In the genomic region with DNA sequence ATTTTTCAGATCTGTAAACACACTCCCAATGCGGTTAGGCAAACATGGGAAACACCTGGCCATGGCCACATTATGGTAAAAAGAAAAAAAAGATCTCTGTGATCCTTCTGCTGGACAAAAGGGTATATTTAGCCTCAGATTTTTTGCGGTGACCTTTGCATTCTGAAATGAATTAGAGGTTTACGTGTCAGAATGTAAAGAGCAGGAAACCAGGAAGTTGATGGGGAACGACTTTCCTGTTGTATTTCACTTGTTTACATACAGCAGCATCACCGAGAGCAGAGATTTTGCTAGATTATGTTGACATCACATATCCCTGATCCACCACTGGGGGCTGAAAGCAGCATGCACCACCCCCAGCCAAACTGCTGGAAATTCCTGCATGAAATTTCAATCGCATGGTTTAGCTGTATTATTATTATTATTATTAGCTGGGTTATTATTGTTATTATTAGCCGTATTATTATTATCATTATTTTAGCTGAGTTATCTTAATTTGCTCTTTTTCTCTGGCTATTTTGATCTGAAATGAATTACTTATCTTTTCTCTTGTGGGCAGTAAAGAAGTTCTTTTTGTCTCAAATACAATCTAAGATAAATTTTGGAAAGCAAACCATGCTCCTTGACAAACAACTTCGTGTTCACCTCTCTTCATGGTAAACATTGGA, we compare ENCODE assay signal across 1 cellular context.
TF ChIP-seq lines count a peak whose summit lies in the region.

No MANE protein-coding gene starts in this region.

TF ChIP-seq in HepG2, 621 proteins besides CTCF, POLR2A, EP300 and RAD21 (continued from another document):
- TF ChIP-seq, protein P1, sequence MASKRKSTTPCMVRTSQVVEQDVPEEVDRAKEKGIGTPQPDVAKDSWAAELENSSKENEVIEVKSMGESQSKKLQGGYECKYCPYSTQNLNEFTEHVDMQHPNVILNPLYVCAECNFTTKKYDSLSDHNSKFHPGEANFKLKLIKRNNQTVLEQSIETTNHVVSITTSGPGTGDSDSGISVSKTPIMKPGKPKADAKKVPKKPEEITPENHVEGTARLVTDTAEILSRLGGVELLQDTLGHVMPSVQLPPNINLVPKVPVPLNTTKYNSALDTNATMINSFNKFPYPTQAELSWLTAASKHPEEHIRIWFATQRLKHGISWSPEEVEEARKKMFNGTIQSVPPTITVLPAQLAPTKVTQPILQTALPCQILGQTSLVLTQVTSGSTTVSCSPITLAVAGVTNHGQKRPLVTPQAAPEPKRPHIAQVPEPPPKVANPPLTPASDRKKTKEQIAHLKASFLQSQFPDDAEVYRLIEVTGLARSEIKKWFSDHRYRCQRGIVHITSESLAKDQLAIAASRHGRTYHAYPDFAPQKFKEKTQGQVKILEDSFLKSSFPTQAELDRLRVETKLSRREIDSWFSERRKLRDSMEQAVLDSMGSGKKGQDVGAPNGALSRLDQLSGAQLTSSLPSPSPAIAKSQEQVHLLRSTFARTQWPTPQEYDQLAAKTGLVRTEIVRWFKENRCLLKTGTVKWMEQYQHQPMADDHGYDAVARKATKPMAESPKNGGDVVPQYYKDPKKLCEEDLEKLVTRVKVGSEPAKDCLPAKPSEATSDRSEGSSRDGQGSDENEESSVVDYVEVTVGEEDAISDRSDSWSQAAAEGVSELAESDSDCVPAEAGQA (IDR thresholded peaks at IDR 0.05; ENCODE audit: low read depth): 0 out of 2 replicates have a peak, but pooled peaks have one; percentile 16
- TF ChIP-seq, protein P1 (CRISPR knock-in tag; IDR thresholded peaks at IDR 0.05; ENCODE audit: borderline replicate concordance): no peak
- TF ChIP-seq, protein P2, sequence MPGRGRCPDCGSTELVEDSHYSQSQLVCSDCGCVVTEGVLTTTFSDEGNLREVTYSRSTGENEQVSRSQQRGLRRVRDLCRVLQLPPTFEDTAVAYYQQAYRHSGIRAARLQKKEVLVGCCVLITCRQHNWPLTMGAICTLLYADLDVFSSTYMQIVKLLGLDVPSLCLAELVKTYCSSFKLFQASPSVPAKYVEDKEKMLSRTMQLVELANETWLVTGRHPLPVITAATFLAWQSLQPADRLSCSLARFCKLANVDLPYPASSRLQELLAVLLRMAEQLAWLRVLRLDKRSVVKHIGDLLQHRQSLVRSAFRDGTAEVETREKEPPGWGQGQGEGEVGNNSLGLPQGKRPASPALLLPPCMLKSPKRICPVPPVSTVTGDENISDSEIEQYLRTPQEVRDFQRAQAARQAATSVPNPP (CRISPR knock-in tag; IDR thresholded peaks at IDR 0.05): no peak
- TF ChIP-seq RARA (CRISPR knock-in tag; IDR thresholded peaks at IDR 0.05) (peak; percentile 80), RELA (CRISPR knock-in tag; IDR thresholded peaks at IDR 0.05) (peak; percentile 62; the same call in 1 of the 2 replicates), ZNF207 (IDR thresholded peaks at IDR 0.05; ENCODE audit: borderline replicate concordance) (no peak), PHF21A (CRISPR knock-in tag; IDR thresholded peaks at IDR 0.05) (peak; percentile 62), ZNF17 (CRISPR knock-in tag; IDR thresholded peaks at IDR 0.05) (no peak), TBX3 (IDR thresholded peaks at IDR 0.05; ENCODE audit: borderline replicate concordance) (peak; percentile 57; the same call in 1 of the 2 replicates), SMC3 (IDR thresholded peaks at IDR 0.05; ENCODE audit: low read length) (peak; percentile 50; the same call in 1 of the 2 replicates), PHF20 (CRISPR knock-in tag; IDR thresholded peaks at IDR 0.05) (no peak), TP53 (CRISPR knock-in tag; conservative IDR thresholded peaks at IDR 0.05) (no peak)
